ENCODE assay signal across 1 cellular context in the genomic region with DNA sequence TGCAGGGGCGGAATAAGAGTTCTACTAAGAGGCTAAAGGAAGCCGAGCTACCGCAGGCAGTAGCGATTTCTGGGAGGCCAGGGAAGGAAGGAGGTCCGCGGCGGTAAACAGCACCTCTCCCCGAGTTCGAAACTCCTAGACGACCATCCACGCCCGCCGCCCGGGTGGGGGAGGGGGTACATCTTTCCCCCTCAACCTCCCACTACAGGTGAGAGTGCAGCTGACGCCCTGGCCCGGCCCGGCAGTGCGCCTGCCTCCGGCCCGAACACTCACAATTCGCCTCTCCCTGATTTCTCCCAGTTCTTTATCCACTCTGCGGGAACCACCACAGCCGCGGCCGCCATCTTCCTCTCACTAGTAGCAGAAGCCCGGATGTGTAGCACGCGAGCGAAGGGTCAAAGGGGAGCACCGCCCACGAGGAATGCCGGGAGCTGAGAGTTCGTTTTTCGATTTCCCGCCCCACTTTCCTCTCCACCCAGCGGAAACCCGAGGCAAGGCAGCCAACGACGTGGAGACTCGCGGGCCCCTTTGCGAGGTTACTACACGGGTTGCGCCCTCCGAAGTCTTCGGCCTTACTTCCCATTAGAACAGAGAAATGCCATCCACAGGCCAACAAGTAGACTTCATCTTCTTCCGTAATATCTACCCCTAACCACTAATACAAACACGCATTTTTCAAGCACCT.
TF ChIP-seq lines count a peak whose summit lies in the region.

A gene with protein sequence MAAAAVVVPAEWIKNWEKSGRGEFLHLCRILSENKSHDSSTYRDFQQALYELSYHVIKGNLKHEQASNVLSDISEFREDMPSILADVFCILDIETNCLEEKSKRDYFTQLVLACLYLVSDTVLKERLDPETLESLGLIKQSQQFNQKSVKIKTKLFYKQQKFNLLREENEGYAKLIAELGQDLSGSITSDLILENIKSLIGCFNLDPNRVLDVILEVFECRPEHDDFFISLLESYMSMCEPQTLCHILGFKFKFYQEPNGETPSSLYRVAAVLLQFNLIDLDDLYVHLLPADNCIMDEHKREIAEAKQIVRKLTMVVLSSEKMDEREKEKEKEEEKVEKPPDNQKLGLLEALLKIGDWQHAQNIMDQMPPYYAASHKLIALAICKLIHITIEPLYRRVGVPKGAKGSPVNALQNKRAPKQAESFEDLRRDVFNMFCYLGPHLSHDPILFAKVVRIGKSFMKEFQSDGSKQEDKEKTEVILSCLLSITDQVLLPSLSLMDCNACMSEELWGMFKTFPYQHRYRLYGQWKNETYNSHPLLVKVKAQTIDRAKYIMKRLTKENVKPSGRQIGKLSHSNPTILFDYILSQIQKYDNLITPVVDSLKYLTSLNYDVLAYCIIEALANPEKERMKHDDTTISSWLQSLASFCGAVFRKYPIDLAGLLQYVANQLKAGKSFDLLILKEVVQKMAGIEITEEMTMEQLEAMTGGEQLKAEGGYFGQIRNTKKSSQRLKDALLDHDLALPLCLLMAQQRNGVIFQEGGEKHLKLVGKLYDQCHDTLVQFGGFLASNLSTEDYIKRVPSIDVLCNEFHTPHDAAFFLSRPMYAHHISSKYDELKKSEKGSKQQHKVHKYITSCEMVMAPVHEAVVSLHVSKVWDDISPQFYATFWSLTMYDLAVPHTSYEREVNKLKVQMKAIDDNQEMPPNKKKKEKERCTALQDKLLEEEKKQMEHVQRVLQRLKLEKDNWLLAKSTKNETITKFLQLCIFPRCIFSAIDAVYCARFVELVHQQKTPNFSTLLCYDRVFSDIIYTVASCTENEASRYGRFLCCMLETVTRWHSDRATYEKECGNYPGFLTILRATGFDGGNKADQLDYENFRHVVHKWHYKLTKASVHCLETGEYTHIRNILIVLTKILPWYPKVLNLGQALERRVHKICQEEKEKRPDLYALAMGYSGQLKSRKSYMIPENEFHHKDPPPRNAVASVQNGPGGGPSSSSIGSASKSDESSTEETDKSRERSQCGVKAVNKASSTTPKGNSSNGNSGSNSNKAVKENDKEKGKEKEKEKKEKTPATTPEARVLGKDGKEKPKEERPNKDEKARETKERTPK (N-terminal part only) (minus strand): TSS at position 374 of the 685 bp plus-strand sequence. CDS start 30 bp downstream, at position 344.

TF ChIP-seq in HepG2, 621 proteins besides CTCF, POLR2A, EP300 and RAD21 (continued from another document and continues in another):
- TF ChIP-seq, protein P1, sequence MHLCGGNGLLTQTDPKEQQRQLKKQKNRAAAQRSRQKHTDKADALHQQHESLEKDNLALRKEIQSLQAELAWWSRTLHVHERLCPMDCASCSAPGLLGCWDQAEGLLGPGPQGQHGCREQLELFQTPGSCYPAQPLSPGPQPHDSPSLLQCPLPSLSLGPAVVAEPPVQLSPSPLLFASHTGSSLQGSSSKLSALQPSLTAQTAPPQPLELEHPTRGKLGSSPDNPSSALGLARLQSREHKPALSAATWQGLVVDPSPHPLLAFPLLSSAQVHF (CRISPR knock-in tag; IDR thresholded peaks at IDR 0.05): no peak
- no peak for TF ChIP-seq TOE1 (CRISPR knock-in tag; IDR thresholded peaks at IDR 0.05)
- no peak; the same call in 1 of the 2 replicates for TF ChIP-seq TBX2 (CRISPR knock-in tag; IDR thresholded peaks at IDR 0.05; ENCODE audit: borderline replicate concordance)
- TF ChIP-seq KMT2B (CRISPR knock-in tag; IDR thresholded peaks at IDR 0.05): peak; percentile 67; the same call in 1 of the 2 replicates
- peak in 1 of 2 experiments; percentile 44; a peak in 1 of 4 replicates for TF ChIP-seq KLF16 (CRISPR knock-in tag; IDR thresholded peaks at IDR 0.05)
- peak; percentile 84 for TF ChIP-seq GATAD1 (CRISPR knock-in tag; IDR thresholded peaks at IDR 0.05)
- peak; percentile 34; the same call in 1 of the 2 replicates for TF ChIP-seq ELF1 (CRISPR knock-in tag; IDR thresholded peaks at IDR 0.05)
- no peak for TF ChIP-seq SNRNP70 (IDR thresholded peaks at IDR 0.05; ENCODE audit: low read depth, low read length)
- TF ChIP-seq KAT7 (CRISPR knock-in tag; IDR thresholded peaks at IDR 0.05; ENCODE audit: borderline replicate concordance): no peak; the same call in 1 of the 2 replicates
- no peak for TF ChIP-seq BRCA1 (CRISPR knock-in tag; IDR thresholded peaks at IDR 0.05)
- TF ChIP-seq ZNF205 (CRISPR knock-in tag; IDR thresholded peaks at IDR 0.05): 0 out of 2 replicates have a peak, but pooled peaks have one; percentile 41
- TF ChIP-seq FOXJ3 (CRISPR knock-in tag; IDR thresholded peaks at IDR 0.05; ENCODE audit: borderline replicate concordance): no peak; the same call in 1 of the 2 replicates
- no peak for TF ChIP-seq GFI1 (CRISPR knock-in tag; IDR thresholded peaks at IDR 0.05; ENCODE audit: borderline replicate concordance)
- no peak for TF ChIP-seq SIX4 (CRISPR knock-in tag; IDR thresholded peaks at IDR 0.05)
- no peak for TF ChIP-seq MTF1 (CRISPR knock-in tag; IDR thresholded peaks at IDR 0.05)
- TF ChIP-seq DNMT1 (CRISPR knock-in tag; IDR thresholded peaks at IDR 0.05): no peak
- TF ChIP-seq, protein P2, sequence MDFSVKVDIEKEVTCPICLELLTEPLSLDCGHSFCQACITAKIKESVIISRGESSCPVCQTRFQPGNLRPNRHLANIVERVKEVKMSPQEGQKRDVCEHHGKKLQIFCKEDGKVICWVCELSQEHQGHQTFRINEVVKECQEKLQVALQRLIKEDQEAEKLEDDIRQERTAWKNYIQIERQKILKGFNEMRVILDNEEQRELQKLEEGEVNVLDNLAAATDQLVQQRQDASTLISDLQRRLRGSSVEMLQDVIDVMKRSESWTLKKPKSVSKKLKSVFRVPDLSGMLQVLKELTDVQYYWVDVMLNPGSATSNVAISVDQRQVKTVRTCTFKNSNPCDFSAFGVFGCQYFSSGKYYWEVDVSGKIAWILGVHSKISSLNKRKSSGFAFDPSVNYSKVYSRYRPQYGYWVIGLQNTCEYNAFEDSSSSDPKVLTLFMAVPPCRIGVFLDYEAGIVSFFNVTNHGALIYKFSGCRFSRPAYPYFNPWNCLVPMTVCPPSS (IDR thresholded peaks at IDR 0.05): no peak
- no peak for TF ChIP-seq FOXO1 (CRISPR knock-in tag; IDR thresholded peaks at IDR 0.05)
- no peak for TF ChIP-seq ZNF563 (CRISPR knock-in tag; IDR thresholded peaks at IDR 0.05)
- TF ChIP-seq RFX1 (IDR thresholded peaks at IDR 0.05): no peak
- TF ChIP-seq AGO1 (IDR thresholded peaks at IDR 0.05; ENCODE audit: low read depth, low read length, poor library complexity, severe bottlenecking): no peak
- TF ChIP-seq ETV5 (CRISPR knock-in tag; IDR thresholded peaks at IDR 0.05; ENCODE audit: borderline replicate concordance): peak; percentile 57; the same call in 1 of the 2 replicates
- TF ChIP-seq CBX2 (IDR thresholded peaks at IDR 0.05; ENCODE audit: low read depth, low read length): no peak
- no peak for TF ChIP-seq CBX2 (CRISPR knock-in tag; IDR thresholded peaks at IDR 0.05; ENCODE audit: low read depth)
- TF ChIP-seq ZNF670 (CRISPR knock-in tag; IDR thresholded peaks at IDR 0.05; ENCODE audit: borderline replicate concordance): no peak
- TF ChIP-seq, protein P3, sequence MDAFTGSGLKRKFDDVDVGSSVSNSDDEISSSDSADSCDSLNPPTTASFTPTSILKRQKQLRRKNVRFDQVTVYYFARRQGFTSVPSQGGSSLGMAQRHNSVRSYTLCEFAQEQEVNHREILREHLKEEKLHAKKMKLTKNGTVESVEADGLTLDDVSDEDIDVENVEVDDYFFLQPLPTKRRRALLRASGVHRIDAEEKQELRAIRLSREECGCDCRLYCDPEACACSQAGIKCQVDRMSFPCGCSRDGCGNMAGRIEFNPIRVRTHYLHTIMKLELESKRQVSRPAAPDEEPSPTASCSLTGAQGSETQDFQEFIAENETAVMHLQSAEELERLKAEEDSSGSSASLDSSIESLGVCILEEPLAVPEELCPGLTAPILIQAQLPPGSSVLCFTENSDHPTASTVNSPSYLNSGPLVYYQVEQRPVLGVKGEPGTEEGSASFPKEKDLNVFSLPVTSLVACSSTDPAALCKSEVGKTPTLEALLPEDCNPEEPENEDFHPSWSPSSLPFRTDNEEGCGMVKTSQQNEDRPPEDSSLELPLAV (CRISPR knock-in tag; conservative IDR thresholded peaks at IDR 0.05; ENCODE audit: low read depth): no peak
- TF ChIP-seq ZNF530 (CRISPR knock-in tag; IDR thresholded peaks at IDR 0.05; ENCODE audit: low read depth): no peak
- no peak for TF ChIP-seq ZNF468 (CRISPR knock-in tag; IDR thresholded peaks at IDR 0.05)
- peak; percentile 30; the same call in 1 of the 2 replicates for TF ChIP-seq ZNF431 (CRISPR knock-in tag; IDR thresholded peaks at IDR 0.05; ENCODE audit: borderline replicate concordance, low read depth)
- no peak for TF ChIP-seq TGIF2 (CRISPR knock-in tag; IDR thresholded peaks at IDR 0.05)
- peak; percentile 26 for TF ChIP-seq PRPF4 (IDR thresholded peaks at IDR 0.05; ENCODE audit: low read depth, low read length, poor library complexity, severe bottlenecking)
- no peak for TF ChIP-seq EEA1 (CRISPR knock-in tag; IDR thresholded peaks at IDR 0.05; ENCODE audit: borderline replicate concordance)
- TF ChIP-seq, protein P4, sequence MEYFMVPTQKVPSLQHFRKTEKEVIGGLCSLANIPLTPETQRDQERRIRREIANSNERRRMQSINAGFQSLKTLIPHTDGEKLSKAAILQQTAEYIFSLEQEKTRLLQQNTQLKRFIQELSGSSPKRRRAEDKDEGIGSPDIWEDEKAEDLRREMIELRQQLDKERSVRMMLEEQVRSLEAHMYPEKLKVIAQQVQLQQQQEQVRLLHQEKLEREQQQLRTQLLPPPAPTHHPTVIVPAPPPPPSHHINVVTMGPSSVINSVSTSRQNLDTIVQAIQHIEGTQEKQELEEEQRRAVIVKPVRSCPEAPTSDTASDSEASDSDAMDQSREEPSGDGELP (IDR thresholded peaks at IDR 0.05; ENCODE audit: borderline replicate concordance, low read depth): no peak
- TF ChIP-seq, protein P5, sequence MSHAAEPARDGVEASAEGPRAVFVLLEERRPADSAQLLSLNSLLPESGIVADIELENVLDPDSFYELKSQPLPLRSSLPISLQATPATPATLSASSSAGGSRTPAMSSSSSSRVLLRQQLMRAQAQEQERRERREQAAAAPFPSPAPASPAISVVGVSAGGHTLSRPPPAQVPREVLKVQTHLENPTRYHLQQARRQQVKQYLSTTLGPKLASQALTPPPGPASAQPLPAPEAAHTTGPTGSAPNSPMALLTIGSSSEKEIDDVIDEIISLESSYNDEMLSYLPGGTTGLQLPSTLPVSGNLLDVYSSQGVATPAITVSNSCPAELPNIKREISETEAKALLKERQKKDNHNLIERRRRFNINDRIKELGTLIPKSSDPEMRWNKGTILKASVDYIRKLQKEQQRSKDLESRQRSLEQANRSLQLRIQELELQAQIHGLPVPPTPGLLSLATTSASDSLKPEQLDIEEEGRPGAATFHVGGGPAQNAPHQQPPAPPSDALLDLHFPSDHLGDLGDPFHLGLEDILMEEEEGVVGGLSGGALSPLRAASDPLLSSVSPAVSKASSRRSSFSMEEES (CRISPR knock-in tag; IDR thresholded peaks at IDR 0.05): no peak
- TF ChIP-seq EZH2 (conservative IDR thresholded peaks at IDR 0.05; ENCODE audit: low read depth, low read length): no peak
- no peak for TF ChIP-seq ZNF230 (CRISPR knock-in tag; IDR thresholded peaks at IDR 0.05)
- no peak for TF ChIP-seq HOXA7 (CRISPR knock-in tag; IDR thresholded peaks at IDR 0.05)
- TF ChIP-seq NFE2 (CRISPR knock-in tag; IDR thresholded peaks at IDR 0.05): no peak
- no peak for TF ChIP-seq ZNF33B (CRISPR knock-in tag; IDR thresholded peaks at IDR 0.05)
- TF ChIP-seq, protein P6, sequence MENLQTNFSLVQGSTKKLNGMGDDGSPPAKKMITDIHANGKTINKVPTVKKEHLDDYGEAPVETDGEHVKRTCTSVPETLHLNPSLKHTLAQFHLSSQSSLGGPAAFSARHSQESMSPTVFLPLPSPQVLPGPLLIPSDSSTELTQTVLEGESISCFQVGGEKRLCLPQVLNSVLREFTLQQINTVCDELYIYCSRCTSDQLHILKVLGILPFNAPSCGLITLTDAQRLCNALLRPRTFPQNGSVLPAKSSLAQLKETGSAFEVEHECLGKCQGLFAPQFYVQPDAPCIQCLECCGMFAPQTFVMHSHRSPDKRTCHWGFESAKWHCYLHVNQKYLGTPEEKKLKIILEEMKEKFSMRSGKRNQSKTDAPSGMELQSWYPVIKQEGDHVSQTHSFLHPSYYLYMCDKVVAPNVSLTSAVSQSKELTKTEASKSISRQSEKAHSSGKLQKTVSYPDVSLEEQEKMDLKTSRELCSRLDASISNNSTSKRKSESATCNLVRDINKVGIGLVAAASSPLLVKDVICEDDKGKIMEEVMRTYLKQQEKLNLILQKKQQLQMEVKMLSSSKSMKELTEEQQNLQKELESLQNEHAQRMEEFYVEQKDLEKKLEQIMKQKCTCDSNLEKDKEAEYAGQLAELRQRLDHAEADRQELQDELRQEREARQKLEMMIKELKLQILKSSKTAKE (CRISPR knock-in tag; IDR thresholded peaks at IDR 0.05; ENCODE audit: borderline replicate concordance): no peak
- no peak for TF ChIP-seq HMG20B (CRISPR knock-in tag; conservative IDR thresholded peaks at IDR 0.05)
- no peak for TF ChIP-seq ZNF224 (CRISPR knock-in tag; IDR thresholded peaks at IDR 0.05)
- no peak for TF ChIP-seq ZNF138 (CRISPR knock-in tag; IDR thresholded peaks at IDR 0.05; ENCODE audit: low read depth)
- TF ChIP-seq SMC3 (IDR thresholded peaks at IDR 0.05; ENCODE audit: low read length): no peak
- TF ChIP-seq ZFP82 (CRISPR knock-in tag; IDR thresholded peaks at IDR 0.05; ENCODE audit: borderline replicate concordance): no peak; the same call in 1 of the 2 replicates
- TF ChIP-seq, protein P7, sequence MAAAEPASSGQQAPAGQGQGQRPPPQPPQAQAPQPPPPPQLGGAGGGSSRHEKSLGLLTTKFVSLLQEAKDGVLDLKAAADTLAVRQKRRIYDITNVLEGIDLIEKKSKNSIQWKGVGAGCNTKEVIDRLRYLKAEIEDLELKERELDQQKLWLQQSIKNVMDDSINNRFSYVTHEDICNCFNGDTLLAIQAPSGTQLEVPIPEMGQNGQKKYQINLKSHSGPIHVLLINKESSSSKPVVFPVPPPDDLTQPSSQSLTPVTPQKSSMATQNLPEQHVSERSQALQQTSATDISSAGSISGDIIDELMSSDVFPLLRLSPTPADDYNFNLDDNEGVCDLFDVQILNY (CRISPR knock-in tag; conservative IDR thresholded peaks at IDR 0.05): peak; percentile 49; the same call in 1 of the 2 replicates
- TF ChIP-seq ZNF772 (CRISPR knock-in tag; IDR thresholded peaks at IDR 0.05): no peak
- TF ChIP-seq, protein P8, sequence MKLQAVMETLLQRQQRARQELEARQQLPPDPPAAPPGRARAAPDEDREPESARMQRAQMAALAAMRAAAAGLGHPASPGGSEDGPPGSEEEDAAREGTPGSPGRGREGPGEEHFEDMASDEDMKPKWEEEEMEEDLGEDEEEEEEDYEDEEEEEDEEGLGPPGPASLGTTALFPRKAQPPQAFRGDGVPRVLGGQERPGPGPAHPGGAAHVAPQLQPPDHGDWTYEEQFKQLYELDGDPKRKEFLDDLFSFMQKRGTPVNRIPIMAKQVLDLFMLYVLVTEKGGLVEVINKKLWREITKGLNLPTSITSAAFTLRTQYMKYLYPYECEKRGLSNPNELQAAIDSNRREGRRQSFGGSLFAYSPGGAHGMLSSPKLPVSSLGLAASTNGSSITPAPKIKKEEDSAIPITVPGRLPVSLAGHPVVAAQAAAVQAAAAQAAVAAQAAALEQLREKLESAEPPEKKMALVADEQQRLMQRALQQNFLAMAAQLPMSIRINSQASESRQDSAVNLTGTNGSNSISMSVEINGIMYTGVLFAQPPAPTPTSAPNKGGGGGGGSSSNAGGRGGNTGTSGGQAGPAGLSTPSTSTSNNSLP (IDR thresholded peaks at IDR 0.05; ENCODE audit: low read depth, low read length): no peak
